ENCODE assay signal across 8 cellular contexts in genomic region chr2:233443511-233444183, GRCh38.
DNase-seq lines count a peak whose midpoint lies in the region; ATAC-seq, FAIRE-seq and TF ChIP-seq lines count a peak whose summit lies in the region.

No MANE protein-coding gene starts in this region.

- no peaks in the 10 kb centered on the region for H3K9me2 ChIP-seq in DOHH2 (replicated peaks; ENCODE audit: control insufficient read depth, low read length)

- H3K79me2 ChIP-seq in DOHH2 (ENCODE audit: control insufficient read depth, low read length), result no peaks in the 10 kb centered on the region

- peak; percentile 85 for TF ChIP-seq CTCF in DOHH2 (IDR thresholded peaks at IDR 0.05; ENCODE audit: low read depth, low read length, poor library complexity, severe bottlenecking)

- ATAC-seq in HG03520 (IDR thresholded peaks at IDR 0.05; ENCODE audit: unreplicated experiment), result no peak

- H3K36me3 ChIP-seq in DOHH2 (ENCODE audit: control insufficient read depth, low read length) (peaks cover 46% of the 10 kb centered on the region), NT2/D1 (ENCODE audit: insufficient read depth, insufficient read length, low read length) (peaks cover 68% of the 10 kb centered on the region)

- H3K4me3 ChIP-seq in DOHH2 (ENCODE audit: low read length), result no peak overlapping the region
- H3K4me3 ChIP-seq in NT2/D1 (ENCODE audit: insufficient read length, low read depth), result no peak overlapping the region

- FAIRE-seq in endometrium (lab: Jason Lieb, UNC), result peak; percentile 53

- peak overlapping the region; percentile 63 for H3K9ac ChIP-seq in NT2/D1 (ENCODE audit: insufficient read length, low read depth)

- DNase-seq in HK-2 (ENCODE audit: unreplicated experiment) (peak; percentile 73), NT2/D1 (ENCODE audit: low read depth, low spot score) (no peak), middle frontal gyrus (ENCODE audit: extremely low spot score, low spot score) (peak; percentile 44)
- peak; percentile 68 for DNase-seq in activated CD8-positive, alpha-beta memory T cell treated with anti-CD3 and anti-CD28 coated beads, Interleukin-2, amount 50 U/mL, for 1 hour (ENCODE audit: extremely low read depth)
- peak; percentile 65 to 70 for DNase-seq in stimulated activated CD8-positive, alpha-beta memory T cell treated with anti-CD3 and anti-CD28 coated beads, Interleukin-4, amount 100 ng/mL, for 4 hours (ENCODE audit: low read depth in 2 of 2, low spot score in 1 of 2)

- no peak overlapping the region for H3K4me2 ChIP-seq in DOHH2 (ENCODE audit: low read length)

- H3K9me3 ChIP-seq in DOHH2 (ENCODE audit: control insufficient read depth, insufficient read depth, low read length) (no peaks in the 10 kb centered on the region), NT2/D1 (ENCODE audit: insufficient read depth, low read length) (no peaks in the 10 kb centered on the region)

- H3K4me1 ChIP-seq in DOHH2 (ENCODE audit: control insufficient read depth, low read length), result peaks cover 11% of the 10 kb centered on the region
- H3K4me1 ChIP-seq in NT2/D1 (ENCODE audit: insufficient read depth, insufficient read length), result peaks cover 5% of the 10 kb centered on the region

- no peak overlapping the region for H3K27ac ChIP-seq in DOHH2 (ENCODE audit: low read depth, low read length)

- H3K27me3 ChIP-seq in DOHH2 (ENCODE audit: control insufficient read depth, low read length) (no peaks in the 10 kb centered on the region), NT2/D1 (ENCODE audit: insufficient read depth, insufficient read length) (no peaks in the 10 kb centered on the region)

- H3F3A ChIP-seq in DOHH2 (ENCODE audit: control insufficient read depth, insufficient read depth), result no peaks in the 10 kb centered on the region; the same call in 1 of the 2 replicates

- H4K20me1 ChIP-seq in DOHH2 (ENCODE audit: control insufficient read depth, insufficient read depth, low read depth, low read length), result peaks cover 4% of the 10 kb centered on the region; the same call in 1 of the 2 replicates
